Comparison of ENCODE assay signal across 8 cellular contexts in genomic region chr1:112699425-112700144, GRCh38. TPM values are rescaled to one million over a fixed set of nuclear protein-coding genes. Genes with fewer than 3 reads are reported as not detected.
A peak's percentile ranks its signal among the peaks of the same experiment; 100 is the strongest.
DNase-seq lines count a peak whose midpoint lies in the region; ATAC-seq, FAIRE-seq and TF ChIP-seq lines count a peak whose summit lies in the region.

No MANE protein-coding gene starts in this region.

- POLR2A ChIA-PET in activated CD4-positive, alpha-beta memory T cell treated with anti-CD3 and anti-CD28 coated beads, Interleukin-2, amount 10 ng/mL, durations not matched to agents 7 days and 5 days (lab: Charles Lee), result interaction anchor here (0.6 to 5.9 kb wide), 3 partner anchors 24 to 81 kb away, joined by 3 to 34 read pairs (median 3); partner anchors contain the start of gene MOV10
- POLR2A ChIA-PET in HepG2 (lab: Yijun Ruan, JAX), result interaction anchor here (0.9 to 9.2 kb wide), 19 partner anchors 8 to 310 kb away, joined by 3 to 251 read pairs (median 5); partner anchors contain the start of genes CAPZA1, CTTNBP2NL, MOV10 and PPM1J

- intact Hi-C loops in HepG2 (cut with micrococcal nuclease; ENCODE audit: unreplicated experiment), result loop anchor here (2.0 kb wide), 1 partner anchor 25 kb away; the partner anchor contains the start of gene MOV10

- H3K4me3 ChIP-seq in GM23248 (no peak overlapping the region), HepG2 (replicated peaks in 1 of 3; ENCODE audit: insufficient read depth in 1 of 3, low read depth in 2 of 3, low read length in 3 of 3) (peak overlapping the region in 1 of 3 experiments; percentile 42; a peak in 2 of 6 replicates)

- in situ Hi-C loops in GM23248 (cut with MboI) (no loop called here), HepG2 (cut with HindIII; ENCODE audit: extremely low pct_ligation_motif_present, low pct_unique_long_range_greater_than_20kb) (loop anchor here (10.0 to 25.0 kb wide), 2 partner anchors 195 to 338 kb away; partner anchors contain the start of gene WNT2B)

- peaks cover 44% of the 10 kb centered on the region for H3F3A ChIP-seq in GM23248 (ENCODE audit: insufficient read depth)

- no peaks in the 10 kb centered on the region for H3K9me3 Mint-ChIP-seq in activated CD4-positive, alpha-beta memory T cell treated with anti-CD3 and anti-CD28 coated beads, Interleukin-2, amount 10 ng/mL, durations not matched to agents 7 days and 5 days
- no peaks in the 10 kb centered on the region for H3K9me3 Mint-ChIP-seq in stimulated activated naive CD8-positive, alpha-beta T cell treated with anti-CD3 and anti-CD28 coated beads, Interleukin-15, Interleukin-2, amounts not matched to agents 100 ng/mL and 50 ng/mL, for 24 hours

- BruUV-seq in HepG2 (replicated peaks; lab: Mats Ljungman, UMichigan), result TSS peak; percentile 46

- DNase-seq in GM23248 (no peak), HepG2 (ENCODE audit: low spot score) (no peak), NCI-H1694 treated with DMSO at 0.1 percent for 48 hours (lab: John Stamatoyannopoulos, UW) (no peak), NCI-H2029 (lab: John Stamatoyannopoulos, UW) (no peak)
- DNase-seq in activated CD4-positive, alpha-beta memory T cell treated with anti-CD3 and anti-CD28 coated beads, Interleukin-2, amount 10 ng/mL, durations not matched to agents 7 days and 5 days, result no peak

- no peaks in the 10 kb centered on the region for H3K27me3 Mint-ChIP-seq in activated CD4-positive, alpha-beta memory T cell treated with anti-CD3 and anti-CD28 coated beads, Interleukin-2, amount 10 ng/mL, durations not matched to agents 7 days and 5 days
- no peaks in the 10 kb centered on the region for H3K27me3 Mint-ChIP-seq in stimulated activated naive CD8-positive, alpha-beta T cell treated with anti-CD3 and anti-CD28 coated beads, Interleukin-15, Interleukin-2, amounts not matched to agents 100 ng/mL and 50 ng/mL, for 24 hours

- H3K27ac Mint-ChIP-seq in activated CD4-positive, alpha-beta memory T cell treated with anti-CD3 and anti-CD28 coated beads, Interleukin-2, amount 10 ng/mL, durations not matched to agents 7 days and 5 days, result peak overlapping the region; percentile 85
- peak overlapping the region; percentile 90 for H3K27ac Mint-ChIP-seq in stimulated activated naive CD8-positive, alpha-beta T cell treated with anti-CD3 and anti-CD28 coated beads, Interleukin-15, Interleukin-2, amounts not matched to agents 100 ng/mL and 50 ng/mL, for 24 hours

- H3K4me2 ChIP-seq in GM23248 (ENCODE audit: unreplicated experiment), result no peak overlapping the region
- peak overlapping the region; percentile 62 for H3K4me2 ChIP-seq in HepG2 (ENCODE audit: low read depth, low read length)

- no peak for ATAC-seq in HepG2
- ATAC-seq in GM19397 (IDR thresholded peaks at IDR 0.05; ENCODE audit: unreplicated experiment), result no peak
- ATAC-seq in GM19395 (IDR thresholded peaks at IDR 0.05; ENCODE audit: unreplicated experiment), result no peak

- H3K79me2 ChIP-seq in GM23248 (ENCODE audit: insufficient read depth), result peaks cover 20% of the 10 kb centered on the region
- H3K79me2 ChIP-seq in HepG2 (ENCODE audit: insufficient read depth, low read length), result peaks cover 8% of the 10 kb centered on the region

- H3K9me2 ChIP-seq in GM23248 (ENCODE audit: insufficient read depth), result no peaks in the 10 kb centered on the region

- H3K4me3 Mint-ChIP-seq in activated CD4-positive, alpha-beta memory T cell treated with anti-CD3 and anti-CD28 coated beads, Interleukin-2, amount 10 ng/mL, durations not matched to agents 7 days and 5 days, result no peak overlapping the region
- no peak overlapping the region for H3K4me3 Mint-ChIP-seq in stimulated activated naive CD8-positive, alpha-beta T cell treated with anti-CD3 and anti-CD28 coated beads, Interleukin-15, Interleukin-2, amounts not matched to agents 100 ng/mL and 50 ng/mL, for 24 hours

- H3K4me1 ChIP-seq in GM23248 (ENCODE audit: insufficient read depth) (peaks cover 17% of the 10 kb centered on the region), HepG2 (ENCODE audit: insufficient read depth, low read length) (peaks cover 72% of the 10 kb centered on the region)

- TF ChIP-seq EP300 in HepG2 (IDR thresholded peaks at IDR 0.05; ENCODE audit: low read depth in 2 of 2, low read length in 2 of 2) (no peak), HepG2 (CRISPR knock-in tag; IDR thresholded peaks at IDR 0.05; ENCODE audit: borderline replicate concordance) (no peak)

- WGBS in GM23248 (ENCODE audit: low coverage in 1 of 2, low lambda C conversion rate in 2 of 2, missing lambda C conversion rate in 2 of 2), 2 experiments, result 88% methylated on average over 13 of the region's 13 CpGs
- WGBS in HepG2 (ENCODE audit: low lambda C conversion rate), result 80% methylated on average over 13 of the region's 13 CpGs

- H3K9me3 ChIP-seq in GM23248 (ENCODE audit: low read depth), result no peaks in the 10 kb centered on the region
- H3K9me3 ChIP-seq in HepG2 (ENCODE audit: low read length), result no peaks in the 10 kb centered on the region

- H3K36me3 ChIP-seq in GM23248 (ENCODE audit: low read depth) (peaks cover 5% of the 10 kb centered on the region), HepG2 (replicated peaks in 1 of 2; ENCODE audit: control insufficient read depth in 1 of 2, insufficient read depth in 2 of 2, low read length in 2 of 2) (peaks cover 18 to 58% of the 10 kb centered on the region in 2 experiments)

- TF ChIP-seq POLR2A in HepG2 (IDR thresholded peaks at IDR 0.05; ENCODE audit: insufficient read depth in 1 of 2, low read depth in 2 of 2, low read length in 2 of 2), result no peak

- H3K27ac ChIP-seq in GM23248 (peak overlapping the region; percentile 80; the same call in 1 of the 2 replicates), HepG2 (ENCODE audit: extremely low read length, insufficient read depth, low read length) (peak overlapping the region; percentile 93)

- TF ChIP-seq CTCF in HepG2 (CRISPR knock-in tag; IDR thresholded peaks at IDR 0.05), result no peak

- FAIRE-seq in HepG2 (lab: Jason Lieb, UNC), result no peak

- CTCF ChIA-PET in activated CD4-positive, alpha-beta memory T cell treated with anti-CD3 and anti-CD28 coated beads, Interleukin-2, amount 10 ng/mL, durations not matched to agents 7 days and 5 days (lab: Charles Lee), result interaction anchor here (0.6 to 1.6 kb wide), 2 partner anchors 9 to 47 kb away, joined by 3 to 5 read pairs; no protein-coding TSS in a partner anchor
- CTCF ChIA-PET in HepG2 (lab: Yijun Ruan, JAX; ENCODE audit: low intra/inter-chr PET ratio, low total read pairs), result no interaction called here

- no peaks in the 10 kb centered on the region for H4K20me1 ChIP-seq in GM23248 (ENCODE audit: insufficient read depth)
- H4K20me1 ChIP-seq in HepG2 (ENCODE audit: insufficient read depth, low read length), result no peaks in the 10 kb centered on the region

- H2AFZ ChIP-seq in GM23248, result no peak overlapping the region
- H2AFZ ChIP-seq in HepG2 (ENCODE audit: low read length), result no peak overlapping the region

- H3K4me1 Mint-ChIP-seq in activated CD4-positive, alpha-beta memory T cell treated with anti-CD3 and anti-CD28 coated beads, Interleukin-2, amount 10 ng/mL, durations not matched to agents 7 days and 5 days, result peaks cover 53% of the 10 kb centered on the region
- peaks cover 51% of the 10 kb centered on the region for H3K4me1 Mint-ChIP-seq in stimulated activated naive CD8-positive, alpha-beta T cell treated with anti-CD3 and anti-CD28 coated beads, Interleukin-15, Interleukin-2, amounts not matched to agents 100 ng/mL and 50 ng/mL, for 24 hours (ENCODE audit: low read depth)

- H3K36me3 Mint-ChIP-seq in activated CD4-positive, alpha-beta memory T cell treated with anti-CD3 and anti-CD28 coated beads, Interleukin-2, amount 10 ng/mL, durations not matched to agents 7 days and 5 days (ENCODE audit: low read depth), result peaks cover 47% of the 10 kb centered on the region
- peaks cover 30% of the 10 kb centered on the region for H3K36me3 Mint-ChIP-seq in stimulated activated naive CD8-positive, alpha-beta T cell treated with anti-CD3 and anti-CD28 coated beads, Interleukin-15, Interleukin-2, amounts not matched to agents 100 ng/mL and 50 ng/mL, for 24 hours (ENCODE audit: low read depth)

- H3K9ac ChIP-seq in GM23248 (no peak overlapping the region), HepG2 (ENCODE audit: insufficient read depth, low read depth, low read length) (peak overlapping the region; percentile 61)

- TF ChIP-seq RAD21 in HepG2 (CRISPR knock-in tag; IDR thresholded peaks at IDR 0.05), result no peak

- H3K27me3 ChIP-seq in GM23248 (replicated peaks; ENCODE audit: insufficient read depth), result no peaks in the 10 kb centered on the region
- no peaks in the 10 kb centered on the region for H3K27me3 ChIP-seq in HepG2 (ENCODE audit: control insufficient read depth in 1 of 2, insufficient read depth in 2 of 2, low read length in 2 of 2)

RNA-seq across cellular contexts. Expression of gene RHOC, which starts 7.3 kb away (rescaled TPM):
- total RNA-seq in GM23248 (2014; rRNA removed; shearing (Covaris generic)), result 486 and 625 TPM in 2 replicates
- polyA plus RNA-seq in GM23248 (2016; fragmentation: Nextera tagmentation; extraction: Ambion mirVana) (711 and 762 TPM in 2 replicates), HepG2 (2011; rRNA removed) (182 and 203 TPM in 2 replicates)
- total RNA-seq in activated CD4-positive, alpha-beta memory T cell treated with anti-CD3 and anti-CD28 coated beads, Interleukin-2, amount 10 ng/mL, durations not matched to agents 7 days and 5 days, result 10 to 100 TPM; 87.1 to 92.4 TPM
- total RNA-seq in HepG2 (2016; rRNA removed; fragmentation: Illumina TruSeq; extraction: Trizol), result 64.3 and 67.4 TPM in 2 replicates
- 40.7 and 41.9 TPM in 2 replicates for total RNA-seq in HepG2 (2016; cell fraction: cytosol; rRNA removed; fragmentation: Illumina TruSeq; extraction: Trizol; ENCODE audit: low read depth)
- total RNA-seq in HepG2 (2016; cell fraction: insoluble cytoplasmic fraction; rRNA removed; fragmentation: Illumina TruSeq; extraction: Trizol), result 68.8 and 78.0 TPM in 2 replicates
- total RNA-seq in HepG2 (2016; cell fraction: membrane; rRNA removed; fragmentation: Illumina TruSeq; extraction: Trizol), result 52.1 and 54.9 TPM in 2 replicates
- 31.5 and 32.7 TPM in 2 replicates for total RNA-seq in HepG2 (2016; cell fraction: nucleus; rRNA removed; fragmentation: Illumina TruSeq; extraction: Trizol)
- polyA plus RNA-seq in HepG2 (2011; cell fraction: cytosol; rRNA removed), result 242 and 267 TPM in 2 replicates
- 113 and 161 TPM in 2 replicates for polyA plus RNA-seq in HepG2 (2011; cell fraction: nucleus; rRNA removed)
- 110 and 146 TPM in 2 replicates for polyA plus RNA-seq in HepG2 (2012)
- 46.2 and 50.8 TPM in 2 replicates for polyA plus RNA-seq in HepG2 (2016; cell fraction: cytosol; fragmentation: Illumina TruSeq; extraction: Trizol; ENCODE audit: low read depth)
- polyA plus RNA-seq in HepG2 (2016; cell fraction: insoluble cytoplasmic fraction; fragmentation: Illumina TruSeq; extraction: Trizol; ENCODE audit: low read depth), result 85.4 and 98.1 TPM in 2 replicates
- 52.0 and 55.8 TPM in 2 replicates for polyA plus RNA-seq in HepG2 (2016; cell fraction: membrane; fragmentation: Illumina TruSeq; extraction: Trizol; ENCODE audit: low read depth)
- 65.0 and 66.7 TPM in 2 replicates for polyA plus RNA-seq in HepG2 (2016; cell fraction: nucleus; fragmentation: Illumina TruSeq; extraction: Trizol; ENCODE audit: insufficient read depth, low read depth)
- 93.1 and 215 TPM in 2 replicates for polyA minus RNA-seq in HepG2 (2011; rRNA and poly(A)+ RNA removed; ENCODE audit: low replicate concordance)
- polyA minus RNA-seq in HepG2 (2011; cell fraction: cytosol; rRNA and poly(A)+ RNA removed), result 55.3 and 74.0 TPM in 2 replicates
- 47.8 and 64.6 TPM in 2 replicates for polyA minus RNA-seq in HepG2 (2011; cell fraction: nucleus; rRNA and poly(A)+ RNA removed)

RNA-seq across cellular contexts. Expression of gene PPM1J, which starts 15.5 kb away (rescaled TPM):
- 0.13 and 0.54 TPM in 2 replicates for total RNA-seq in GM23248 (2014; rRNA removed; shearing (Covaris generic))
- 0.95 and 1.5 TPM in 2 replicates for polyA plus RNA-seq in GM23248 (2016; fragmentation: Nextera tagmentation; extraction: Ambion mirVana)
- total RNA-seq in activated CD4-positive, alpha-beta memory T cell treated with anti-CD3 and anti-CD28 coated beads, Interleukin-2, amount 10 ng/mL, durations not matched to agents 7 days and 5 days, result not detected
- 0.07 TPM in 1 of 2 replicates, not detected in the other for total RNA-seq in HepG2 (2016; rRNA removed; fragmentation: Illumina TruSeq; extraction: Trizol)
- not detected in 2 replicates for total RNA-seq in HepG2 (2016; cell fraction: cytosol; rRNA removed; fragmentation: Illumina TruSeq; extraction: Trizol; ENCODE audit: low read depth)
- total RNA-seq in HepG2 (2016; cell fraction: insoluble cytoplasmic fraction; rRNA removed; fragmentation: Illumina TruSeq; extraction: Trizol), result 0.09 and 0.11 TPM in 2 replicates
- total RNA-seq in HepG2 (2016; cell fraction: membrane; rRNA removed; fragmentation: Illumina TruSeq; extraction: Trizol), result 0.12 TPM in 1 of 2 replicates, not detected in the other
- total RNA-seq in HepG2 (2016; cell fraction: nucleus; rRNA removed; fragmentation: Illumina TruSeq; extraction: Trizol), result not detected in 2 replicates
- polyA plus RNA-seq in HepG2 (2011; rRNA removed), result 0.22 and 0.50 TPM in 2 replicates
- polyA plus RNA-seq in HepG2 (2011; cell fraction: cytosol; rRNA removed), result 0.36 and 0.40 TPM in 2 replicates
- 1.2 TPM in 2 replicates for polyA plus RNA-seq in HepG2 (2011; cell fraction: nucleus; rRNA removed)
- 0.32 and 0.37 TPM in 2 replicates for polyA plus RNA-seq in HepG2 (2012)
- polyA plus RNA-seq in HepG2 (2016; cell fraction: cytosol; fragmentation: Illumina TruSeq; extraction: Trizol; ENCODE audit: low read depth), result not detected in 2 replicates
- not detected in 2 replicates for polyA plus RNA-seq in HepG2 (2016; cell fraction: insoluble cytoplasmic fraction; fragmentation: Illumina TruSeq; extraction: Trizol; ENCODE audit: low read depth)
- 0.09 TPM in 1 of 2 replicates, not detected in the other for polyA plus RNA-seq in HepG2 (2016; cell fraction: membrane; fragmentation: Illumina TruSeq; extraction: Trizol; ENCODE audit: low read depth)
- polyA plus RNA-seq in HepG2 (2016; cell fraction: nucleus; fragmentation: Illumina TruSeq; extraction: Trizol; ENCODE audit: insufficient read depth, low read depth), result not detected in 2 replicates
- 0.30 and 0.49 TPM in 2 replicates for polyA minus RNA-seq in HepG2 (2011; rRNA and poly(A)+ RNA removed; ENCODE audit: low replicate concordance)
- polyA minus RNA-seq in HepG2 (2011; cell fraction: cytosol; rRNA and poly(A)+ RNA removed), result not detected in 2 replicates
- not detected in 2 replicates for polyA minus RNA-seq in HepG2 (2011; cell fraction: nucleus; rRNA and poly(A)+ RNA removed)

RNA-seq across cellular contexts. Expression of gene MOV10, which starts 25.1 kb away (rescaled TPM):
- 16.5 and 24.9 TPM in 2 replicates for total RNA-seq in GM23248 (2014; rRNA removed; shearing (Covaris generic))
- polyA plus RNA-seq in GM23248 (2016; fragmentation: Nextera tagmentation; extraction: Ambion mirVana) (29.1 and 31.1 TPM in 2 replicates), HepG2 (2011; rRNA removed) (58.2 and 70.6 TPM in 2 replicates)
- 100 to 1,000 TPM; 100 to 102 TPM for total RNA-seq in activated CD4-positive, alpha-beta memory T cell treated with anti-CD3 and anti-CD28 coated beads, Interleukin-2, amount 10 ng/mL, durations not matched to agents 7 days and 5 days
- total RNA-seq in HepG2 (2016; rRNA removed; fragmentation: Illumina TruSeq; extraction: Trizol), result 38.0 and 56.4 TPM in 2 replicates
- total RNA-seq in HepG2 (2016; cell fraction: cytosol; rRNA removed; fragmentation: Illumina TruSeq; extraction: Trizol; ENCODE audit: low read depth), result 8.9 and 12.9 TPM in 2 replicates
- 38.3 and 56.0 TPM in 2 replicates for total RNA-seq in HepG2 (2016; cell fraction: insoluble cytoplasmic fraction; rRNA removed; fragmentation: Illumina TruSeq; extraction: Trizol)
- 16.5 and 18.1 TPM in 2 replicates for total RNA-seq in HepG2 (2016; cell fraction: membrane; rRNA removed; fragmentation: Illumina TruSeq; extraction: Trizol)
- 73.8 and 86.8 TPM in 2 replicates for total RNA-seq in HepG2 (2016; cell fraction: nucleus; rRNA removed; fragmentation: Illumina TruSeq; extraction: Trizol)
- 29.1 and 29.4 TPM in 2 replicates for polyA plus RNA-seq in HepG2 (2011; cell fraction: cytosol; rRNA removed)
- polyA plus RNA-seq in HepG2 (2011; cell fraction: nucleus; rRNA removed), result 312 and 401 TPM in 2 replicates
- polyA plus RNA-seq in HepG2 (2012), result 49.6 and 55.9 TPM in 2 replicates
- polyA plus RNA-seq in HepG2 (2016; cell fraction: cytosol; fragmentation: Illumina TruSeq; extraction: Trizol; ENCODE audit: low read depth), result 11.5 and 13.4 TPM in 2 replicates
- polyA plus RNA-seq in HepG2 (2016; cell fraction: insoluble cytoplasmic fraction; fragmentation: Illumina TruSeq; extraction: Trizol; ENCODE audit: low read depth), result 53.0 and 64.1 TPM in 2 replicates
- polyA plus RNA-seq in HepG2 (2016; cell fraction: membrane; fragmentation: Illumina TruSeq; extraction: Trizol; ENCODE audit: low read depth), result 20.2 and 20.9 TPM in 2 replicates
- 253 and 261 TPM in 2 replicates for polyA plus RNA-seq in HepG2 (2016; cell fraction: nucleus; fragmentation: Illumina TruSeq; extraction: Trizol; ENCODE audit: insufficient read depth, low read depth)
- 73.5 and 79.2 TPM in 2 replicates for polyA minus RNA-seq in HepG2 (2011; rRNA and poly(A)+ RNA removed; ENCODE audit: low replicate concordance)
- polyA minus RNA-seq in HepG2 (2011; cell fraction: cytosol; rRNA and poly(A)+ RNA removed), result 22.2 and 39.1 TPM in 2 replicates
- polyA minus RNA-seq in HepG2 (2011; cell fraction: nucleus; rRNA and poly(A)+ RNA removed), result 92.0 and 96.2 TPM in 2 replicates
